ENCODE assay signal across 20 cellular contexts in the genomic region with DNA sequence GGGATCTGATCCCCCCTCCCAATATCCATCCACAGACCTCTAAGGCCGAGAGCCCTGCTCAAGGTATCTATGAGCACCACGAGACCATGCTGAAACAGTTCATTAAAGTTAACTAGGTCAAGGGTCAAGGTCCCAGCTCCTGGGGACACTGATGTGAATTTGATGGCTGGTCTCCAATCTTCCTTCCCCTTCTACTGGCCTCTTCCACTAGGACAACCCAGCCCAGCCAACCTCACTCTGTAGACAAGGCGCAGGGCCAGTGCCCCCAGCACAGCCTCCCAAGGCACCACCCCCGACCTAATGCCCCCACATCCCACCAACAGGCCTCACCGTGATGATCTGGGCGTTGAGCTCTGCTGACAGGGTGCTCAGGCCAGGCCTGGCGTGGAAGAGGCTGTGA. TPM values are rescaled to one million over a fixed set of nuclear protein-coding genes. Genes with fewer than 3 reads are reported as not detected.
A peak's percentile ranks its signal among the peaks of the same experiment; 100 is the strongest.
DNase-seq lines count a peak whose midpoint lies in the region; ATAC-seq and TF ChIP-seq lines count a peak whose summit lies in the region.
"Had no signal": no experiment of that assay in that cellular context is flagged by ENCODE, and none has a peak within 500 bp of the region (broad histone marks: within the 10 kb centered on the region; RNA-seq: fewer than 3 reads in every experiment).

No MANE protein-coding gene starts in this region.

- H3K27ac ChIP-seq in left ventricle myocardium inferior (replicated peaks) = no peak overlapping the region
- no peak overlapping the region for H3K27ac ChIP-seq in HEK293 (ENCODE audit: extremely low read depth, low read depth, low read length)
- H3K27ac ChIP-seq in endodermal cell (ENCODE audit: low read depth, low read length) = no peak overlapping the region
- H3K27ac ChIP-seq: KMS-11, SJSA1 had no signal

- POLR2A ChIA-PET in HEK293 (lab: Yijun Ruan, JAX) = interaction anchor here (1.6 kb wide), 1 partner anchor 15 kb away, joined by 4 read pairs; no protein-coding TSS in a partner anchor
- POLR2A ChIA-PET in WTC11 (lab: Charles Lee) = interaction anchor here (0.7 kb wide), 1 partner anchor 556 kb away, joined by 3 read pairs; no protein-coding TSS in a partner anchor

- H3K9ac ChIP-seq in endodermal cell (ENCODE audit: extremely low read depth, low read length, poor library complexity, severe bottlenecking) = no peak overlapping the region
- H3K9ac ChIP-seq: KMS-11 had no signal

- CTCF ChIA-PET in HEK293 (lab: Yijun Ruan, JAX) = interaction anchor here (0.7 kb wide), 1 partner anchor 21 kb away, joined by 4 read pairs; no protein-coding TSS in a partner anchor
- CTCF ChIA-PET in WTC11 (lab: Charles Lee) = no interaction called here

- no peaks in the 10 kb centered on the region for H3K4me1 Mint-ChIP-seq in endodermal cell
- H3K4me1 Mint-ChIP-seq in osteocyte (ENCODE audit: unreplicated experiment) = no peaks in the 10 kb centered on the region
- H3K4me1 Mint-ChIP-seq in WTC11 = no peaks in the 10 kb centered on the region
- H3K4me1 Mint-ChIP-seq in activated T-cell treated with anti-CD3 and anti-CD28 coated beads, Interleukin-2, amount 50 U/mL, for 4 hours (ENCODE audit: low read depth) = no peaks in the 10 kb centered on the region
- H3K4me1 Mint-ChIP-seq: CD4-positive, alpha-beta memory T cell had no signal

- peaks cover 58% of the 10 kb centered on the region for H3K36me3 ChIP-seq in left ventricle myocardium inferior
- peaks cover 10 to 62% of the 10 kb centered on the region in 2 experiments; a peak in 2 of 3 replicates for H3K36me3 ChIP-seq in HEK293 (ENCODE audit: control insufficient read depth in 2 of 2, insufficient read depth in 1 of 2, low read length in 2 of 2)
- H3K36me3 ChIP-seq in endodermal cell (ENCODE audit: control insufficient read depth, insufficient read depth, low read length) = peaks cover 25% of the 10 kb centered on the region

- intact Hi-C loops in left ventricle myocardium superior (cut with micrococcal nuclease) (no loop called here), left ventricle myocardium inferior (cut with micrococcal nuclease) (no loop called here)

- no peaks in the 10 kb centered on the region for H3K9me3 Mint-ChIP-seq in endodermal cell
- H3K9me3 Mint-ChIP-seq in osteocyte (ENCODE audit: unreplicated experiment) = no peaks in the 10 kb centered on the region
- H3K9me3 Mint-ChIP-seq in WTC11 = no peaks in the 10 kb centered on the region
- H3K9me3 Mint-ChIP-seq in activated T-cell treated with anti-CD3 and anti-CD28 coated beads, Interleukin-2, amount 50 U/mL, for 4 hours = no peaks in the 10 kb centered on the region
- H3K9me3 Mint-ChIP-seq: HFFc6 had no signal

- H3K27ac Mint-ChIP-seq in endodermal cell = no peak overlapping the region
- H3K27ac Mint-ChIP-seq in osteocyte (ENCODE audit: unreplicated experiment) = peak overlapping the region; percentile 44
- no peak overlapping the region for H3K27ac Mint-ChIP-seq in WTC11
- H3K27ac Mint-ChIP-seq: HFFc6 had no signal

- WGBS in endodermal cell (ENCODE audit: insufficient coverage in 1 of 2, insufficient read length in 1 of 2), 2 experiments = 79 to 90% methylated on average over 2 to 7 of the region's 7 CpGs

- DNase-seq in left ventricle myocardium superior = no peak
- DNase-seq in left ventricle myocardium inferior = no peak
- peak; percentile 30 for DNase-seq in endodermal cell
- DNase-seq in osteocyte (ENCODE audit: extremely low spot score, unreplicated experiment) = no peak
- no peak for DNase-seq in WTC11 (ENCODE audit: low spot score)
- DNase-seq in activated T-cell treated with anti-CD3 and anti-CD28 coated beads, Interleukin-2, amount 50 U/mL, for 4 hours = no peak
- DNase-seq: Caco-2; CD4-positive, alpha-beta memory T cell; DMS 273 treated with DMSO at 0.1 percent for 48 hours; DMS79 treated with DMSO at 0.1 percent for 48 hours; HFFc6; NCI-H1105; NCI-H2029 treated with DMSO at 0.1 percent for 48 hours; NCI-H226; NCI-H510A treated with DMSO at 0.1 percent for 48 hours; NCI-H748 treated with DMSO at 0.1 percent for 48 hours had no signal

- H3K9me3 ChIP-seq in left ventricle myocardium inferior (replicated peaks) (no peaks in the 10 kb centered on the region), HEK293 (ENCODE audit: control insufficient read depth, insufficient read depth, low read depth, low read length) (no peaks in the 10 kb centered on the region), endodermal cell (ENCODE audit: control insufficient read depth, low read length) (no peaks in the 10 kb centered on the region)
- H3K9me3 ChIP-seq: Caco-2, SJSA1 had no signal

- H3K4me3 ChIP-seq in left ventricle myocardium inferior (no peak overlapping the region), HEK293 (ENCODE audit: low read depth, low read length) (no peak overlapping the region), endodermal cell (ENCODE audit: low read length) (no peak overlapping the region)
- H3K4me3 ChIP-seq: SJSA1 had no signal

- H3K4me1 ChIP-seq in left ventricle myocardium inferior = peaks cover 6% of the 10 kb centered on the region
- H3K4me1 ChIP-seq in HEK293 (ENCODE audit: control insufficient read depth, insufficient read depth, low read length) = no peaks in the 10 kb centered on the region
- no peaks in the 10 kb centered on the region for H3K4me1 ChIP-seq in endodermal cell (ENCODE audit: control insufficient read depth, insufficient read depth, low read length)
- H3K4me1 ChIP-seq: Caco-2, SJSA1 had no signal

- H3K4me3 Mint-ChIP-seq in endodermal cell (no peak overlapping the region), osteocyte (ENCODE audit: unreplicated experiment) (no peak overlapping the region), WTC11 (no peak overlapping the region)
- no peak overlapping the region for H3K4me3 Mint-ChIP-seq in activated T-cell treated with anti-CD3 and anti-CD28 coated beads, Interleukin-2, amount 50 U/mL, for 4 hours
- H3K4me3 Mint-ChIP-seq: CD4-positive, alpha-beta memory T cell; HFFc6 had no signal

- ATAC-seq in left ventricle myocardium superior = peak; percentile 57
- ATAC-seq in WTC11 = no peak
- ATAC-seq in activated T-cell treated with anti-CD3 and anti-CD28 coated beads, Interleukin-2, amount 50 U/mL, for 4 hours = no peak
- ATAC-seq: Panc1 had no signal

- H3K36me3 Mint-ChIP-seq in endodermal cell (ENCODE audit: low read depth) (peaks cover 47% of the 10 kb centered on the region), osteocyte (ENCODE audit: unreplicated experiment) (peaks cover 17% of the 10 kb centered on the region), WTC11 (peaks cover 50% of the 10 kb centered on the region)
- peaks cover 42% of the 10 kb centered on the region for H3K36me3 Mint-ChIP-seq in activated T-cell treated with anti-CD3 and anti-CD28 coated beads, Interleukin-2, amount 50 U/mL, for 4 hours (ENCODE audit: insufficient read depth)

- H3K27me3 Mint-ChIP-seq in endodermal cell (ENCODE audit: insufficient read depth) = no peaks in the 10 kb centered on the region
- H3K27me3 Mint-ChIP-seq in osteocyte (ENCODE audit: unreplicated experiment) = no peaks in the 10 kb centered on the region
- H3K27me3 Mint-ChIP-seq in WTC11 (ENCODE audit: low read depth) = no peaks in the 10 kb centered on the region
- no peaks in the 10 kb centered on the region for H3K27me3 Mint-ChIP-seq in activated T-cell treated with anti-CD3 and anti-CD28 coated beads, Interleukin-2, amount 50 U/mL, for 4 hours (ENCODE audit: low read depth)
- H3K27me3 Mint-ChIP-seq: CD4-positive, alpha-beta memory T cell had no signal

- no peaks in the 10 kb centered on the region for H3K27me3 ChIP-seq in left ventricle myocardium inferior (ENCODE audit: low read depth)
- H3K27me3 ChIP-seq in endodermal cell (ENCODE audit: control insufficient read depth, insufficient read depth, low read length, poor library complexity, severe bottlenecking) = no peaks in the 10 kb centered on the region
- H3K27me3 ChIP-seq: SJSA1 had no signal

- TF ChIP-seq CTCF in left ventricle myocardium inferior (IDR thresholded peaks at IDR 0.05; ENCODE audit: borderline replicate concordance) (no peak), HEK293 (tag by site-specific recombination; IDR thresholded peaks at IDR 0.05) (no peak), endodermal cell (conservative IDR thresholded peaks at IDR 0.05) (no peak), osteocyte (IDR thresholded peaks at IDR 0.05) (no peak), WTC11 (IDR thresholded peaks at IDR 0.05) (no peak)

TF ChIP-seq in HEK293, 187 proteins besides CTCF, POLR2A, EP300 and RAD21:
- TF ChIP-seq ZNF426 (tag by site-specific recombination; IDR thresholded peaks at IDR 0.05) (no peak), GLIS2 (tag by site-specific recombination; IDR thresholded peaks at IDR 0.05) (0 out of 2 replicates have a peak, but pooled peaks have one; percentile 23)
TF ChIP-seq in HEK293: peak in this region for 1.

RNA-seq across cellular contexts. Expression of a gene that starts 15.6 kb away (rescaled TPM):
- total RNA-seq in left ventricle myocardium superior = 11.6 TPM
- total RNA-seq in left ventricle myocardium inferior = 15.2 TPM
- total RNA-seq in endodermal cell = 10 to 100 TPM; 33.0 to 34.7 TPM
- polyA plus RNA-seq in endodermal cell (2013, experiment 1 of 2) = 21.2 TPM
- 17.7 TPM for polyA plus RNA-seq in endodermal cell (2013, experiment 2 of 2)
- total RNA-seq in osteocyte = 27.0 and 30.1 TPM in 2 replicates
- 44.9 to 56.6 TPM (median 45.6 TPM) in 3 replicates for total RNA-seq in WTC11 (2021)
- total RNA-seq in activated T-cell treated with anti-CD3 and anti-CD28 coated beads, Interleukin-2, amount 50 U/mL, for 4 hours = 100 to 1,000 TPM; 218 to 222 (median 218) TPM

RNA-seq across cellular contexts. Expression of a gene that starts 40.4 kb away (rescaled TPM):
- 234 TPM for total RNA-seq in left ventricle myocardium superior
- total RNA-seq in left ventricle myocardium inferior = 233 TPM
- total RNA-seq in endodermal cell = 100 to 1,000 TPM; 490 to 499 TPM
- 541 TPM for polyA plus RNA-seq in endodermal cell (2013, experiment 1 of 2)
- polyA plus RNA-seq in endodermal cell (2013, experiment 2 of 2) = 508 TPM
- 234 and 236 TPM in 2 replicates for total RNA-seq in osteocyte
- 833 to 990 TPM (median 989 TPM) in 3 replicates for total RNA-seq in WTC11 (2021)
- total RNA-seq in activated T-cell treated with anti-CD3 and anti-CD28 coated beads, Interleukin-2, amount 50 U/mL, for 4 hours = 1,000 to 10,000 TPM; 1,128 to 1,173 (median 1,167) TPM

RNA-seq across cellular contexts. Expression of a gene that starts 51.0 kb away (rescaled TPM):
- total RNA-seq in left ventricle myocardium superior (9.0 TPM), left ventricle myocardium inferior (5.9 TPM), endodermal cell (10 to 100 TPM; 31.0 to 35.2 TPM), osteocyte (7.9 and 8.0 TPM in 2 replicates), WTC11 (2021) (48.2 to 53.5 TPM (median 50.8 TPM) in 3 replicates)
- polyA plus RNA-seq in endodermal cell (2013, experiment 1 of 2) = 12.1 TPM
- polyA plus RNA-seq in endodermal cell (2013, experiment 2 of 2) = 8.5 TPM
- total RNA-seq in activated T-cell treated with anti-CD3 and anti-CD28 coated beads, Interleukin-2, amount 50 U/mL, for 4 hours = 10 to 100 TPM in 2 of 3 donors, 1 to 10 TPM in 1; 9.9 to 11.7 (median 11.4) TPM
